In the genomic region with DNA sequence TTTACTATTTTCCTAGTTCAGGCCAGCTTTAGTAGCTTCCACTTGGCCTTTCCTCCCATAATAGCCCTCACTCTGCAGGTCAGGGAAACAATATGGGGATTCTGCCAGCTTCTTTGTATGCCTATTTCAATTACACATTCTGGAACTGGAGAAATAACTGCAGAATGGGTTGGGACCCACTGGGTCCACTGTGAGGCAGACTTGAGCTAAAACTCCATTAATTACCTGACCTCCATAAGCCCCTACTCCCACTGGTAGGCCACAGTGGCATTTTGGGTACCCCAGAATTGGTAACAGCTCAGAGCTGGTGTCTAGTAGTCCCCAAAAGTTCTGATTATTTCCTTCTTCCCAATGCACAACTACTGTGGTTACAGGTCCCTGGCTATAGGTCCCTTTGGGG, we compare ENCODE assay signal across 2 cellular contexts.
A peak's percentile ranks its signal among the peaks of the same experiment; 100 is the strongest.
TF ChIP-seq lines count a peak whose summit lies in the region.

No MANE protein-coding gene starts in this region.

TF ChIP-seq in GM12878, 131 proteins besides CTCF, POLR2A, EP300 and RAD21:
- TF ChIP-seq SMAD5 (IDR thresholded peaks at IDR 0.05; ENCODE audit: low read depth) = no peak
- TF ChIP-seq SMC3 (IDR thresholded peaks at IDR 0.05; ENCODE audit: borderline replicate concordance, low read length) = peak; percentile 26; the same call in 1 of the 2 replicates

TF ChIP-seq in HepG2, 621 proteins besides CTCF, POLR2A, EP300 and RAD21:
- peak; percentile 23; the same call in 1 of the 2 replicates for TF ChIP-seq SMC3 (IDR thresholded peaks at IDR 0.05; ENCODE audit: low read length)
- TF ChIP-seq SRSF1 (optimal IDR thresholded peaks at IDR 0.05; ENCODE audit: low read depth, low read length) = no peak
- TF ChIP-seq STAG1 (CRISPR knock-in tag; IDR thresholded peaks at IDR 0.05) = peak; percentile 58
- TF ChIP-seq FOXK1 (CRISPR knock-in tag; IDR thresholded peaks at IDR 0.05; ENCODE audit: borderline replicate concordance, low read depth) = no peak
